In the genomic region with DNA sequence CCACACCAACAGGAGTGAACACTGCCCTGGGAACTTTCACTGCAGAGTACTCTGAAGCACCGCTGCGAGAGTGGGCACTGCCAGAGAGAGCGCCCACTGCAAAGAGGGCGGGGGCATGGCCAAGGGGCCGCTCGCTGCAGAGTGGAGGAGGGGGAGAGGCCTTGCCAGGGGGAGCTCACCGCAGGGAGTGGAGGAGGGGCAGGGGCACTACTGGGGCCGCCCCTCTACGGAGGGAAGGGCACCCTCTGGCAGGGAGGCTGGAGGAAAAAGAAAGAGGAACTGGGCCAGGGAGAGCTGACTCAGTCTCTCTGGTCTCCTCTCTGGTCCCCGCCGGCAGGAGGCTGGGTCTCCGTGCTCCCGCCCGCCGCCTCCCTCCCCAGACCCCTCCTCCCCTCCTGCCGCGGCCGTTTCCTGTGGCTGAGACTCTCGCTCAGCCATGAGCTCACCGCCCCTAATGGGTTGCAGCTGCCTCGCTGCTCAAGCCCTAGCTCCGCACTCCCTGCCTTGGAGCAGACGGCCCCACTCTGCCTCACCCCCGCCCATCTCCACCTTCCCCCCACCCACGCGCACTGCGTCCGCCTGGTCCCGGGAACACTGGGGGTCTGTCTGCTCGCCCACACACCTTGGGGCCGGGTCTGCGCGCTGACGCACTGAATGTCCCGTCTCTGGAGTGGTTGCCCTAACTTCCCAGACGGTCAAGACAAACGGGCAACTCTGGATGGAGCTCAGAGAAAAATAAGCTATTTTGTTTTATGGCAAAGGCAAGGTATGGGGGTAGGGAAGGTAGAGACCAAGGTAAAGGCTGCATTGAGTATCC, we compare ENCODE assay signal across 8 cellular contexts. TPM values are rescaled to one million over a fixed set of nuclear protein-coding genes. Genes with fewer than 3 reads are reported as not detected.
DNase-seq lines count a peak whose midpoint lies in the region; ATAC-seq and TF ChIP-seq lines count a peak whose summit lies in the region.

No MANE protein-coding gene starts in this region.

- H3K27me3 ChIP-seq in heart right ventricle (peaks cover 0 to 17% (median 0%) of the 10 kb centered on the region in 7 donors), osteoblast (ENCODE audit: insufficient read depth, low read length) (no peaks in the 10 kb centered on the region)

- TF ChIP-seq CTCF in heart right ventricle (IDR thresholded peaks at IDR 0.05) (peak in 2 of 9 donors; percentile 5 to 15), osteoblast (IDR thresholded peaks at IDR 0.05; ENCODE audit: extremely low read depth, low read depth, low read length) (no peak)

- peak overlapping the region; percentile 93 for H3K4me2 ChIP-seq in osteoblast (ENCODE audit: insufficient read depth, low read length)

- H3K9me3 ChIP-seq in heart right ventricle (no peaks in the 10 kb centered on the region), osteoblast (ENCODE audit: low read depth, low read length) (no peaks in the 10 kb centered on the region)

- intact Hi-C loops in heart right ventricle (cut with DNase I), result loop anchor here in 1 of 10 donors (2.0 kb wide), 2 partner anchors 13 to 33 kb away; no protein-coding TSS in a partner anchor

- peak; percentile 87 for DNase-seq in ELR (ENCODE audit: low read depth)
- DNase-seq in Jurkat, Clone E6-1 (ENCODE audit: low read depth, low spot score), result peak; percentile 20
- peak; percentile 87 for DNase-seq in amniotic stem cell (lab: John Stamatoyannopoulos, UW)
- DNase-seq in heart right ventricle, result peak; percentile 88 to 91
- peak; percentile 99 for DNase-seq in osteoblast (ENCODE audit: insufficient read length, low spot score, missing footprints)

- 2 to 5% methylated on average over 30 to 37 of the region's 37 CpGs for WGBS in heart right ventricle, 2 donors

- ATAC-seq in GM21723 (IDR thresholded peaks at IDR 0.05; ENCODE audit: unreplicated experiment) (peak; percentile 73), heart right ventricle (peak; percentile 69 to 81 (median 74)), GM18520 (IDR thresholded peaks at IDR 0.05; ENCODE audit: unreplicated experiment) (no peak)

- H3K4me1 ChIP-seq in heart right ventricle (peaks cover 6 to 44% (median 34%) of the 10 kb centered on the region in 9 donors), osteoblast (ENCODE audit: insufficient read depth, low read length) (peaks cover 35% of the 10 kb centered on the region)

- H3K27ac ChIP-seq in heart right ventricle, result peak overlapping the region; percentile 64 to 98 (median 95)
- H3K27ac ChIP-seq in osteoblast (ENCODE audit: low read depth, low read length), result peak overlapping the region; percentile 91

- H3K79me2 ChIP-seq in osteoblast (ENCODE audit: insufficient read depth, low read length), result peaks cover 17% of the 10 kb centered on the region

- peak overlapping the region; percentile 48 for H2AFZ ChIP-seq in osteoblast (ENCODE audit: low read length)

- H3K4me3 ChIP-seq in Jurkat, Clone E6-1 (ENCODE audit: low read length), result peak overlapping the region; percentile 35
- H3K4me3 ChIP-seq in heart right ventricle (peak overlapping the region; percentile 61 to 86 (median 78)), osteoblast (ENCODE audit: insufficient read depth, low read length) (peak overlapping the region; percentile 76)

- H4K20me1 ChIP-seq in osteoblast (ENCODE audit: insufficient read depth, low read length), result peaks cover 19% of the 10 kb centered on the region

- H3K36me3 ChIP-seq in heart right ventricle (peaks cover 0 to 38% (median 17%) of the 10 kb centered on the region in 9 donors), osteoblast (ENCODE audit: insufficient read depth, low read length) (peaks cover 31% of the 10 kb centered on the region)

TF ChIP-seq in PFSK-1, 5 proteins besides CTCF, POLR2A, EP300 and RAD21:
- TF ChIP-seq POLR2AphosphoS5 (IDR thresholded peaks at IDR 0.05; ENCODE audit: low read depth, low read length) (peak; percentile 48), SIN3A (IDR thresholded peaks at IDR 0.05; ENCODE audit: borderline replicate concordance, insufficient read depth, low read length) (no peak; the same call in 1 of the 2 replicates), TAF1 (IDR thresholded peaks at IDR 0.05; ENCODE audit: borderline replicate concordance, insufficient read depth, low read length) (0 out of 2 replicates have a peak, but pooled peaks have one; percentile 51)

RNA-seq across cellular contexts. Expression of a gene that starts 1.3 kb away (rescaled TPM):
- polyA plus RNA-seq in Jurkat, Clone E6-1 (2012; ENCODE audit: insufficient read depth, insufficient read length), result 1.6 TPM
- 32.9 TPM for polyA plus RNA-seq in PFSK-1 (2012; ENCODE audit: insufficient read length, low read depth)
- total RNA-seq in heart right ventricle (10 to 100 TPM; 14.2 to 24.4 (median 17.5) TPM), osteoblast (33.3 and 35.4 TPM in 2 replicates)
- 10 to 100 TPM; 21.1 to 25.2 TPM for polyA plus RNA-seq in heart right ventricle

RNA-seq across cellular contexts. Expression of a gene that starts 13.8 kb away (rescaled TPM):
- polyA plus RNA-seq in Jurkat, Clone E6-1 (2012; ENCODE audit: insufficient read depth, insufficient read length), result not detected
- polyA plus RNA-seq in PFSK-1 (2012; ENCODE audit: insufficient read length, low read depth), result not detected
- total RNA-seq in heart right ventricle (not detected), osteoblast (not detected in 2 replicates)
- polyA plus RNA-seq in heart right ventricle, result not detected

RNA-seq across cellular contexts. Expression of a gene that starts 27.0 kb away (rescaled TPM):
- 27.1 TPM for polyA plus RNA-seq in Jurkat, Clone E6-1 (2012; ENCODE audit: insufficient read depth, insufficient read length)
- 59.8 TPM for polyA plus RNA-seq in PFSK-1 (2012; ENCODE audit: insufficient read length, low read depth)
- total RNA-seq in heart right ventricle, result 10 to 100 TPM; 22.1 to 58.4 (median 32.2) TPM
- polyA plus RNA-seq in heart right ventricle, result 10 to 100 TPM; 37.1 to 39.2 TPM
- 8.3 and 9.4 TPM in 2 replicates for total RNA-seq in osteoblast

RNA-seq across cellular contexts. Expression of a gene that starts 29.3 kb away (rescaled TPM):
- not detected for polyA plus RNA-seq in Jurkat, Clone E6-1 (2012; ENCODE audit: insufficient read depth, insufficient read length)
- polyA plus RNA-seq in PFSK-1 (2012; ENCODE audit: insufficient read length, low read depth), result not detected
- total RNA-seq in heart right ventricle (not detected), osteoblast (not detected in 2 replicates)
- under 1 TPM in 1 of 2 donors, not detected in 1; 0.03 TPM for polyA plus RNA-seq in heart right ventricle

RNA-seq across cellular contexts. Expression of a gene that starts 29.4 kb away (rescaled TPM):
- not detected for polyA plus RNA-seq in Jurkat, Clone E6-1 (2012; ENCODE audit: insufficient read depth, insufficient read length)
- polyA plus RNA-seq in PFSK-1 (2012; ENCODE audit: insufficient read length, low read depth), result 0.84 TPM
- total RNA-seq in heart right ventricle (under 1 TPM in 9 of 10 donors, not detected in 1; 0.16 to 0.45 (median 0.28) TPM), osteoblast (not detected in 2 replicates)
- 1 to 10 TPM in 1 of 2 donors, under 1 TPM in 1; 0.30 to 1.1 TPM for polyA plus RNA-seq in heart right ventricle

Comparison
In these comparisons a context has a peak if more than half of its experiments do, and no peak if none do; other contexts are left out.
1. DNase-seq: peak in every context shown above with its lines; median percentile 99 in osteoblast; 90 in heart right ventricle; 87 in ELR; 87 in amniotic stem cell; 20 in Jurkat, Clone E6-1.